In the genomic region with DNA sequence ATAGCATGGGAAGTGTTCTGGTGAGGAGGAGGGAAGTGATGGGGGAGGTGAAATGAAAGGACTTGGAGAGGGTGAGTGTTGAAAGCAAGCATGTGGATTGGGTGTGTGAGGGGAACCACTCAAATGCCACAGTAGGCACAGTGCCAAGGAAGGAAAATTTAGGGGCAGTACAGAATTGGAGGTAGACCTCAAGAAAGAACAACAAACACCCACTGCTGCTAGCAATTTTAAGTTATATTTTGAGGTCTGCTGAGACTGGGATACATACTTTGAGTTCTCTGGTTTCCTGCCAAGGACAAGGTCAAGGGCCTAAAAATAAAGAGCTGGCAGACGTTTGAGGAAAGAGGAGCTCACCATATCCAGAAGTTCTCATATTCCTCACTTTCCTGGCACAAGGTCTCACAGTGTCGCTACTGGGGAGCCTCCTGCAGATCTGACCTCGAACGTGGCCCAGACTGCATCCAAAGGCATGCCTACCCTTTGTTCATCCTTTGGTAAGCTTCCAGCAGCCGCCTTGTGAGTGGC, we compare ENCODE assay signal across 8 cellular contexts.
A peak's percentile ranks its signal among the peaks of the same experiment; 100 is the strongest.
DNase-seq lines count a peak whose midpoint lies in the region; ATAC-seq and TF ChIP-seq lines count a peak whose summit lies in the region.

No MANE protein-coding gene starts in this region.

- no peak overlapping the region for H3K4me3 Mint-ChIP-seq in progenitor cell of endocrine pancreas (ENCODE audit: low read depth)

- no peaks in the 10 kb centered on the region for H3K36me3 ChIP-seq in skeletal muscle tissue (ENCODE audit: control insufficient read depth in 3 of 3, insufficient read depth in 3 of 3, low read length in 3 of 3)

- no peak for TF ChIP-seq CTCF in progenitor cell of endocrine pancreas (IDR thresholded peaks at IDR 0.05; ENCODE audit: unreplicated experiment)

- no peaks in the 10 kb centered on the region for H3K36me3 Mint-ChIP-seq in progenitor cell of endocrine pancreas (ENCODE audit: insufficient read depth)

- DNase-seq in GM04503 (ENCODE audit: low read depth): peak; percentile 55
- peak; percentile 53 for DNase-seq in RPMI7951 (ENCODE audit: low read depth)
- peak; percentile 42 for DNase-seq in left cardiac atrium
- DNase-seq in GDM1 (lab: John Stamatoyannopoulos, UW): no peak
- DNase-seq in iPS-NIHi11 (ENCODE audit: low spot score): no peak
- no peak for DNase-seq in activated CD4-positive, alpha-beta T cell treated with anti-CD3 and anti-CD28 coated beads for 48 hours
- no peak for DNase-seq in progenitor cell of endocrine pancreas (ENCODE audit: low spot score, unreplicated experiment)

- H3K27ac Mint-ChIP-seq in progenitor cell of endocrine pancreas: no peak overlapping the region

- peaks cover 20% of the 10 kb centered on the region for H3K4me1 Mint-ChIP-seq in progenitor cell of endocrine pancreas (ENCODE audit: low read depth)

- peak overlapping the region in 1 of 3 donors; percentile 57 for H3K4me3 ChIP-seq in skeletal muscle tissue (ENCODE audit: low read length in 3 of 3)

- no peaks in the 10 kb centered on the region for H3K9me3 ChIP-seq in skeletal muscle tissue (ENCODE audit: control insufficient read depth in 3 of 3, low read length in 3 of 3)

- H3K9me3 Mint-ChIP-seq in progenitor cell of endocrine pancreas (ENCODE audit: low read depth): no peaks in the 10 kb centered on the region

- intact Hi-C loops in left cardiac atrium (cut with DNase I): no loop called here

- peaks cover 30 to 35% (median 31%) of the 10 kb centered on the region in 3 donors for H3K4me1 ChIP-seq in skeletal muscle tissue (ENCODE audit: control insufficient read depth in 3 of 3, insufficient read depth in 3 of 3, low read length in 3 of 3)

- no peaks in the 10 kb centered on the region for H3K27me3 ChIP-seq in skeletal muscle tissue (ENCODE audit: control insufficient read depth in 3 of 3, insufficient read depth in 3 of 3, low read length in 3 of 3)

- peaks cover 23% of the 10 kb centered on the region for H3K27me3 Mint-ChIP-seq in progenitor cell of endocrine pancreas

- peak overlapping the region; percentile 57 for H3K27ac ChIP-seq in skeletal muscle tissue (ENCODE audit: low read depth, low read length)

- peak overlapping the region in 1 of 3 donors; percentile 12 for H3K9ac ChIP-seq in skeletal muscle tissue (ENCODE audit: low read depth in 1 of 3, low read length in 3 of 3)

- peak; percentile 88 to 90 for ATAC-seq in left cardiac atrium

Comparison
In these comparisons a context has a peak if more than half of its experiments do, and no peak if none do; other contexts are left out.
1. DNase-seq: peak in GM04503 (single experiment), RPMI7951 (single experiment) and left cardiac atrium (single experiment); none in GDM1 (single experiment), iPS-NIHi11 (single experiment), activated CD4-positive, alpha-beta T cell treated with anti-CD3 and anti-CD28 coated beads for 48 hours (single experiment) and progenitor cell of endocrine pancreas (single experiment).